In genomic region chr12:15688202-15688736, GRCh38 we compare ENCODE assay signal across 7 cellular contexts.
DNase-seq lines count a peak whose midpoint lies in the region; ATAC-seq and TF ChIP-seq lines count a peak whose summit lies in the region.

No MANE protein-coding gene starts in this region.

- H3K36me3 ChIP-seq in transverse colon, result no peaks in the 10 kb centered on the region

- H3K27ac ChIP-seq in VCaP (peak overlapping the region; percentile 51; the same call in 1 of the 2 replicates), transverse colon (peak overlapping the region; percentile 70 to 78 (median 75))

- no peaks in the 10 kb centered on the region for H3K27me3 ChIP-seq in transverse colon

- H3K4me3 ChIP-seq in transverse colon, result peak overlapping the region in 1 of 4 donors; percentile 9

- WGBS in transverse colon (ENCODE audit: low coverage in 1 of 2), 2 donors, result 40 to 73% methylated on average over 3 to 8 of the region's 8 CpGs

- no peak for TF ChIP-seq EP300 in transverse colon (IDR thresholded peaks at IDR 0.05; ENCODE audit: low read depth)

- TF ChIP-seq CTCF in VCaP (conservative IDR thresholded peaks at IDR 0.05) (no peak), transverse colon (IDR thresholded peaks at IDR 0.05) (no peak)

- in situ Hi-C loops in transverse colon (cut with MboI; ENCODE audit: low pct_ligation_motif_present in 1 of 4, low pct_unique_long_range_greater_than_20kb in 1 of 4, low sequenced_read_pairs in 3 of 4), result no loop called here

- intact Hi-C loops in transverse colon (cut with DNase I; ENCODE audit: low total_unique reads), result loop anchor here (10.0 kb wide), 1 partner anchor 53 kb away; no protein-coding TSS in a partner anchor

- TF ChIP-seq POLR2A in transverse colon (IDR thresholded peaks at IDR 0.05), result peak; percentile 44

- ATAC-seq in HG02798 (IDR thresholded peaks at IDR 0.05; ENCODE audit: poor library complexity, unreplicated experiment), result peak; percentile 63

- H3K9me3 ChIP-seq in transverse colon, result no peaks in the 10 kb centered on the region

- DNase-seq in left kidney (ENCODE audit: low read depth, low spot score) (peak; percentile 20), transverse colon (peak; percentile 61), NCI-H1105 (lab: John Stamatoyannopoulos, UW) (no peak), NCI-H524 (lab: John Stamatoyannopoulos, UW) (no peak)
- no peak for DNase-seq in activated CD8-positive, alpha-beta memory T cell treated with anti-CD3 and anti-CD28 coated beads, Interleukin-2, amount 50 U/mL, for 48 hours

- H3K4me1 ChIP-seq in transverse colon, result peaks cover 19 to 65% (median 57%) of the 10 kb centered on the region in 4 donors

Comparison
In these comparisons a context has a peak if more than half of its experiments do, and no peak if none do; other contexts are left out.
1. DNase-seq: peak in left kidney (single experiment) and transverse colon (single experiment); none in NCI-H1105 (single experiment), NCI-H524 (0 of 2) and activated CD8-positive, alpha-beta memory T cell treated with anti-CD3 and anti-CD28 coated beads, Interleukin-2, amount 50 U/mL, for 48 hours (single experiment).